ENCODE assay signal across 27 cellular contexts in the genomic region with DNA sequence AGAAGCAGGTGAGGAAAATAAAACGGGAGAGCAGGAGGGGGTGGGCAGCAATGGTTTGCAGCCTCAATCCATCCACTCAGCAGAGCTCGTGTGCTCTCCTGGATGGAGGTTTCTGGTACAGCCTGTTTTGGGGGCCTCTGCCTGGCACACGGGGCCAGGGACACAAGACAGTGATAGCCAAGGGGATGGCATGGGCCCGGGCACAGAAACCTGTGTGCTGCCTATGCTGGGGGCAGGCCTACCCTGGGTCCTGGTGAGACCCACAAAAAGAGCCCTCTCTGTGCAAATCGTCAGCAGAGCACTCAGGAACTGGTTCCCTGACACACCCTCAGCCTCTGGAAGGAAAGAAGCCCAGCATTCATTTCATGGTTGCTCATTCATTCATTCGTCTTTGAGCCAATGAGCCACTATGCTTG.
"Had no signal": no experiment of that assay in that cellular context is flagged by ENCODE, and none has a peak within 500 bp of the region (broad histone marks: within the 10 kb centered on the region; RNA-seq: fewer than 3 reads in every experiment).

No MANE protein-coding gene starts in this region.

- H3K4me3 ChIP-seq: gastrocnemius medialis, hepatocyte, sigmoid colon, thyroid gland had no signal

- ATAC-seq: activated CD4-positive, CD25-positive, alpha-beta regulatory T cell treated with anti-CD3 and anti-CD28 coated beads, Interleukin-2, amount 50 U/mL, for 24 hours; effector memory CD8-positive, alpha-beta T cell; gastrocnemius medialis; natural killer cell; stimulated activated memory B cell treated with anti-CD40 and anti-IgM and Interleukin-4, amounts not matched to agents 10 μg/mL and 1 μg/mL and 100 μg/mL, for 72 hours; stimulated activated naive CD8-positive, alpha-beta T cell treated with anti-CD3 and anti-CD28 coated beads, Interleukin-15, amount 100 ng/mL, for 72 hours had no signal

- H3K9me3 ChIP-seq: gastrocnemius medialis, sigmoid colon, SK-N-SH, thyroid gland had no signal

- H3K27ac ChIP-seq: gastrocnemius medialis, hepatocyte, sigmoid colon, thyroid gland, WERI-Rb-1 had no signal

- H3K27me3 ChIP-seq: gastrocnemius medialis, hepatocyte, sigmoid colon, thyroid gland had no signal

- H3K36me3 ChIP-seq: gastrocnemius medialis, sigmoid colon, thyroid gland, WERI-Rb-1 had no signal

- DNase-seq: activated CD4-positive, alpha-beta memory T cell treated with anti-CD3 and anti-CD28 coated beads for 36 hours; activated CD4-positive, alpha-beta T cell treated with anti-CD3 and anti-CD28 coated beads for 48 hours; activated CD8-positive, alpha-beta memory T cell treated with anti-CD3 and anti-CD28 coated beads, Interleukin-2, amount 50 U/mL, for 4 hours; activated gamma-delta T cell treated with Interleukin-2 at 50 U/mL for 16 hours; activated naive CD4-positive, alpha-beta T cell treated with anti-CD3 and anti-CD28 coated beads, Interleukin-2, amount 50 U/mL, for 16 hours; activated T-cell treated with anti-CD3 and anti-CD28 coated beads, Interleukin-2, amount 50 U/mL, for 1 hour; amniotic stem cell; effector memory CD8-positive, alpha-beta T cell; erythroblast; gastrocnemius medialis; islet precursor cell; natural killer cell; sigmoid colon; SK-N-SH; small intestine; stimulated activated CD4-positive, alpha-beta T cell treated with anti-CD3 and anti-CD28 coated beads, Interleukin-1b, Interleukin-23, amount 100 ng/mL, for 48 hours; stimulated activated CD4-positive, alpha-beta T cell treated with anti-CD3 and anti-CD28 coated beads, Interleukin-4, amount 100 ng/mL, for 4 hours; stimulated activated CD8-positive, alpha-beta memory T cell treated with anti-CD3 and anti-CD28 coated beads, Interleukin-4, amount 100 ng/mL, for 48 hours; stimulated activated naive CD8-positive, alpha-beta T cell treated with anti-CD3 and anti-CD28 coated beads, Interleukin-15, amount 100 ng/mL, for 72 hours; substantia nigra; SW 1271; T1000; thyroid gland; WERI-Rb-1 had no signal
